8 cellular contexts compared by ENCODE assay signal in the genomic region with DNA sequence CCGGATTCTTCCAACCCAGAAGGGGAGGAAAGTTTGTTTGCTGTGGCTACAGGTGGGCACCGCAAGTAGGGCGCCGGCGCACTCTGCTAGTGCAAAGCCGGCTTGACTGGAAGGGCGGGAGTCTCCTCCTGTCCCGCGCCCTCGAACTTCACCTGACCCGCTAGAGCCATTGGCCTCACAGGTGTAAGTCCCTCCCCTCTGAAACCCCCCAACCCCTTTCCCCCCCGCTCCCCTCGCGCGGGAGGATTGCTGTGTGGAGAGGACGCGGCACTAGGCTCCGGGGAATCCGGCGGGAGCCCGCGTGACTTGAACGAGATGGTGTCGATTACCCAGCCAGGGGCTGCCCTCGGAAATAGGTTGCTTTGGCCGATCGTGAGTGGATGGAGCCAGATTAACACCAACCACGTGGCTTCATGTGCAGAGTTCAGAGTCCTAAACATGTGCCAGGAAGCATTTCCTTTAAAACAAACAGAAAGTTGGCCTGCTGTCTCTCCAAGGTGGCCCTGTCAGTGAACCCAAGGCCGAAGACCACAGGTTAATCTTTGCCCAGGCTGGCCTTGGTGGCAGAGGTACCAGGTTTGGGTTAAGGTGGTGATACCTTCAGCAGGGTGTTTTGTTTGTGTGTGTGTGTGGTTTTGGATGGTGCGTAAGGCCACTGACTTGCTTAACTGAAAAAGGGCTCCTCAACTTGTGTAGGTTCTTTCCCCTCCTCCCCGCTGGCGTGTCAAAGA. TPM values are rescaled to one million over a fixed set of nuclear protein-coding genes. Genes with fewer than 3 reads are reported as not detected.
DNase-seq lines count a peak whose midpoint lies in the region; ATAC-seq, FAIRE-seq and TF ChIP-seq lines count a peak whose summit lies in the region.

No MANE protein-coding gene starts in this region.

- peaks cover 71% of the 10 kb centered on the region for H3K4me1 ChIP-seq in HepG2 (ENCODE audit: insufficient read depth, low read length)

- peak; percentile 73; the same call in 1 of the 2 replicates for TF ChIP-seq RAD21 in HepG2 (CRISPR knock-in tag; IDR thresholded peaks at IDR 0.05)

- H3K27me3 ChIP-seq in HepG2 (ENCODE audit: control insufficient read depth in 1 of 2, insufficient read depth in 2 of 2, low read length in 2 of 2) = no peaks in the 10 kb centered on the region

- 6% methylated on average over 9 of the region's 32 CpGs for WGBS in HepG2 (ENCODE audit: low lambda C conversion rate)

- TSS peak; percentile 43 for BruUV-seq in HepG2 (replicated peaks; lab: Mats Ljungman, UMichigan)

- in situ Hi-C loops in G401 (cut with HindIII; ENCODE audit: low sequenced_read_pairs) (no loop called here), HepG2 (cut with HindIII; ENCODE audit: extremely low pct_ligation_motif_present, low pct_unique_long_range_greater_than_20kb) (loop anchor here (5.0 kb wide), 2 partner anchors 53 to 138 kb away; no protein-coding TSS in a partner anchor)

- no peaks in the 10 kb centered on the region for H4K20me1 ChIP-seq in HepG2 (ENCODE audit: insufficient read depth, low read length)

- intact Hi-C loops in HepG2 (cut with micrococcal nuclease; ENCODE audit: unreplicated experiment) = loop anchor here (1.0 to 5.0 kb wide), 7 partner anchors 33 to 178 kb away; no protein-coding TSS in a partner anchor

- H3K9ac ChIP-seq in HepG2 (ENCODE audit: insufficient read depth, low read depth, low read length) = peak overlapping the region; percentile 92

- TF ChIP-seq POLR2A in HepG2 (IDR thresholded peaks at IDR 0.05; ENCODE audit: insufficient read depth in 1 of 2, low read depth in 2 of 2, low read length in 2 of 2) = peak; percentile 62 to 64

- TF ChIP-seq EP300 in HepG2 (IDR thresholded peaks at IDR 0.05; ENCODE audit: low read depth in 2 of 2, low read length in 2 of 2) (peak; percentile 21 to 89; a peak in 3 of 4 replicates), HepG2 (CRISPR knock-in tag; IDR thresholded peaks at IDR 0.05; ENCODE audit: borderline replicate concordance) (peak; percentile 80)

- H3K36me3 ChIP-seq in HepG2 (replicated peaks in 1 of 2; ENCODE audit: control insufficient read depth in 1 of 2, insufficient read depth in 2 of 2, low read length in 2 of 2) = no peaks in the 10 kb centered on the region

- FAIRE-seq in HepG2 (lab: Jason Lieb, UNC) = peak; percentile 96

- H3K79me2 ChIP-seq in HepG2 (ENCODE audit: insufficient read depth, low read length) = peaks cover 51% of the 10 kb centered on the region

- peak overlapping the region; percentile 45; the same call in 1 of the 2 replicates for H3K4me3 ChIP-seq in HFF-Myc (replicated peaks; ENCODE audit: low read depth, low read length)
- peak overlapping the region; percentile 64 to 90 (median 77) for H3K4me3 ChIP-seq in HepG2 (replicated peaks in 1 of 3; ENCODE audit: insufficient read depth in 1 of 3, low read depth in 2 of 3, low read length in 3 of 3)

- H2AFZ ChIP-seq in HepG2 (ENCODE audit: low read length) = no peak overlapping the region

- ATAC-seq in HepG2 = peak; percentile 85

- H3K9me3 ChIP-seq in HepG2 (ENCODE audit: low read length) = no peaks in the 10 kb centered on the region

- CTCF ChIA-PET in HepG2 (lab: Yijun Ruan, JAX; ENCODE audit: low intra/inter-chr PET ratio, low total read pairs) = interaction anchor here (0.6 to 2.9 kb wide), 4 partner anchors 134 to 180 kb away, joined by 3 to 21 read pairs (median 6); no protein-coding TSS in a partner anchor

- DNase-seq in G401 (ENCODE audit: low spot score) = peak; percentile 30
- no peak for DNase-seq in HFF-Myc (ENCODE audit: extremely low read depth, low read depth)
- DNase-seq in T follicular helper cell (ENCODE audit: low read depth) = peak; percentile 51
- peak; percentile 24 for DNase-seq in activated naive CD8-positive, alpha-beta T cell treated with anti-CD3 and anti-CD28 coated beads, Interleukin-2, amount 50 U/mL, for 16 hours (ENCODE audit: low read depth, low spot score)
- peak; percentile 96 for DNase-seq in HepG2 (ENCODE audit: low spot score)
- DNase-seq in stimulated activated CD4-positive, alpha-beta T cell treated with anti-CD3 and anti-CD28 coated beads, TNF-alpha, amount 100 ng/mL, for 24 hours (ENCODE audit: low read depth in 3 of 3) = peak; percentile 48 to 68 (median 49)
- no peak for DNase-seq in 8988T
- no peak for DNase-seq in NCI-H1048 (lab: John Stamatoyannopoulos, UW)

- peak overlapping the region; percentile 90 for H3K4me2 ChIP-seq in HepG2 (ENCODE audit: low read depth, low read length)

- TF ChIP-seq CTCF in HFF-Myc (IDR thresholded peaks at IDR 0.05; ENCODE audit: low read depth, low read length, missing control alignments) = no peak
- TF ChIP-seq CTCF in HepG2 (CRISPR knock-in tag; IDR thresholded peaks at IDR 0.05) = peak; percentile 8; the same call in 1 of the 2 replicates

- POLR2A ChIA-PET in HepG2 (lab: Yijun Ruan, JAX) = interaction anchor here (0.9 to 2.8 kb wide), 7 partner anchors 10 to 140 kb away, joined by 3 to 11 read pairs (median 4); no protein-coding TSS in a partner anchor

- H3K27ac ChIP-seq in HepG2 (ENCODE audit: extremely low read length, insufficient read depth, low read length) = peak overlapping the region; percentile 97

TF ChIP-seq in HepG2, 621 proteins besides CTCF, POLR2A, EP300 and RAD21 (continues in another document):
- TF ChIP-seq, protein P1, sequence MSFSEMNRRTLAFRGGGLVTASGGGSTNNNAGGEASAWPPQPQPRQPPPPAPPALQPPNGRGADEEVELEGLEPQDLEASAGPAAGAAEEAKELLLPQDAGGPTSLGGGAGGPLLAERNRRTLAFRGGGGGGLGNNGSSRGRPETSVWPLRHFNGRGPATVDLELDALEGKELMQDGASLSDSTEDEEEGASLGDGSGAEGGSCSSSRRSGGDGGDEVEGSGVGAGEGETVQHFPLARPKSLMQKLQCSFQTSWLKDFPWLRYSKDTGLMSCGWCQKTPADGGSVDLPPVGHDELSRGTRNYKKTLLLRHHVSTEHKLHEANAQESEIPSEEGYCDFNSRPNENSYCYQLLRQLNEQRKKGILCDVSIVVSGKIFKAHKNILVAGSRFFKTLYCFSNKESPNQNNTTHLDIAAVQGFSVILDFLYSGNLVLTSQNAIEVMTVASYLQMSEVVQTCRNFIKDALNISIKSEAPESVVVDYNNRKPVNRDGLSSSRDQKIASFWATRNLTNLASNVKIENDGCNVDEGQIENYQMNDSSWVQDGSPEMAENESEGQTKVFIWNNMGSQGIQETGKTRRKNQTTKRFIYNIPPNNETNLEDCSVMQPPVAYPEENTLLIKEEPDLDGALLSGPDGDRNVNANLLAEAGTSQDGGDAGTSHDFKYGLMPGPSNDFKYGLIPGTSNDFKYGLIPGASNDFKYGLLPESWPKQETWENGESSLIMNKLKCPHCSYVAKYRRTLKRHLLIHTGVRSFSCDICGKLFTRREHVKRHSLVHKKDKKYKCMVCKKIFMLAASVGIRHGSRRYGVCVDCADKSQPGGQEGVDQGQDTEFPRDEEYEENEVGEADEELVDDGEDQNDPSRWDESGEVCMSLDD (CRISPR knock-in tag; IDR thresholded peaks at IDR 0.05; ENCODE audit: borderline replicate concordance) = no peak; the same call in 1 of the 2 replicates
- TF ChIP-seq RFX1 (IDR thresholded peaks at IDR 0.05) (no peak), CBX1 (IDR thresholded peaks at IDR 0.05; ENCODE audit: low read depth) (peak; percentile 84), ZNF274 (CRISPR knock-in tag; IDR thresholded peaks at IDR 0.05) (no peak), ZNF616 (CRISPR knock-in tag; IDR thresholded peaks at IDR 0.05; ENCODE audit: low read depth) (0 out of 2 replicates have a peak, but pooled peaks have one; percentile 23)
- TF ChIP-seq, protein P2, sequence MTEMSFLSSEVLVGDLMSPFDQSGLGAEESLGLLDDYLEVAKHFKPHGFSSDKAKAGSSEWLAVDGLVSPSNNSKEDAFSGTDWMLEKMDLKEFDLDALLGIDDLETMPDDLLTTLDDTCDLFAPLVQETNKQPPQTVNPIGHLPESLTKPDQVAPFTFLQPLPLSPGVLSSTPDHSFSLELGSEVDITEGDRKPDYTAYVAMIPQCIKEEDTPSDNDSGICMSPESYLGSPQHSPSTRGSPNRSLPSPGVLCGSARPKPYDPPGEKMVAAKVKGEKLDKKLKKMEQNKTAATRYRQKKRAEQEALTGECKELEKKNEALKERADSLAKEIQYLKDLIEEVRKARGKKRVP (CRISPR knock-in tag; IDR thresholded peaks at IDR 0.05) = peak in 1 of 2 experiments; percentile 59; a peak in 2 of 4 replicates

RNA-seq across cellular contexts. Expression of a gene that starts 1.0 kb away (rescaled TPM):
- total RNA-seq in G401 (2014; rRNA removed; shearing (Covaris generic)) = 77.4 and 83.2 TPM in 2 replicates
- 83.3 and 143 TPM in 2 replicates for total RNA-seq in HepG2 (2016; rRNA removed; fragmentation: Illumina TruSeq; extraction: Trizol)
- total RNA-seq in HepG2 (2016; cell fraction: cytosol; rRNA removed; fragmentation: Illumina TruSeq; extraction: Trizol; ENCODE audit: low read depth) = 6.8 and 9.5 TPM in 2 replicates
- 75.6 and 141 TPM in 2 replicates for total RNA-seq in HepG2 (2016; cell fraction: insoluble cytoplasmic fraction; rRNA removed; fragmentation: Illumina TruSeq; extraction: Trizol)
- 20.0 and 24.2 TPM in 2 replicates for total RNA-seq in HepG2 (2016; cell fraction: membrane; rRNA removed; fragmentation: Illumina TruSeq; extraction: Trizol)
- 81.7 and 84.7 TPM in 2 replicates for total RNA-seq in HepG2 (2016; cell fraction: nucleus; rRNA removed; fragmentation: Illumina TruSeq; extraction: Trizol)
- 29.7 and 35.2 TPM in 2 replicates for polyA plus RNA-seq in HepG2 (2011; rRNA removed)
- 21.8 and 27.0 TPM in 2 replicates for polyA plus RNA-seq in HepG2 (2011; cell fraction: cytosol; rRNA removed)
- polyA plus RNA-seq in HepG2 (2011; cell fraction: nucleus; rRNA removed) = 16.5 and 22.9 TPM in 2 replicates
- polyA plus RNA-seq in HepG2 (2012) = 43.2 and 55.6 TPM in 2 replicates
- polyA plus RNA-seq in HepG2 (2016; cell fraction: cytosol; fragmentation: Illumina TruSeq; extraction: Trizol; ENCODE audit: low read depth) = 2.5 and 3.4 TPM in 2 replicates
- 131 and 137 TPM in 2 replicates for polyA plus RNA-seq in HepG2 (2016; cell fraction: insoluble cytoplasmic fraction; fragmentation: Illumina TruSeq; extraction: Trizol; ENCODE audit: low read depth)
- polyA plus RNA-seq in HepG2 (2016; cell fraction: membrane; fragmentation: Illumina TruSeq; extraction: Trizol; ENCODE audit: low read depth) = 10.6 and 10.9 TPM in 2 replicates
- 77.5 and 91.9 TPM in 2 replicates for polyA plus RNA-seq in HepG2 (2016; cell fraction: nucleus; fragmentation: Illumina TruSeq; extraction: Trizol; ENCODE audit: insufficient read depth, low read depth)
- 0.21 and 25.1 TPM in 2 replicates for polyA minus RNA-seq in HepG2 (2011; rRNA and poly(A)+ RNA removed; ENCODE audit: low replicate concordance)
- polyA minus RNA-seq in HepG2 (2011; cell fraction: cytosol; rRNA and poly(A)+ RNA removed) = 51.9 and 82.7 TPM in 2 replicates
- polyA minus RNA-seq in HepG2 (2011; cell fraction: nucleus; rRNA and poly(A)+ RNA removed) = 85.0 and 104 TPM in 2 replicates

Comparison
In these comparisons a context has a peak if more than half of its experiments do, and no peak if none do; other contexts are left out.
1. DNase-seq: peak in G401 (single experiment), T follicular helper cell (single experiment), activated naive CD8-positive, alpha-beta T cell treated with anti-CD3 and anti-CD28 coated beads, Interleukin-2, amount 50 U/mL, for 16 hours (single experiment), HepG2 (single experiment) and stimulated activated CD4-positive, alpha-beta T cell treated with anti-CD3 and anti-CD28 coated beads, TNF-alpha, amount 100 ng/mL, for 24 hours (3 of 3); none in HFF-Myc (single experiment), 8988T (single experiment) and NCI-H1048 (single experiment).